Comparison of ENCODE assay signal across 9 cellular contexts in the genomic region with DNA sequence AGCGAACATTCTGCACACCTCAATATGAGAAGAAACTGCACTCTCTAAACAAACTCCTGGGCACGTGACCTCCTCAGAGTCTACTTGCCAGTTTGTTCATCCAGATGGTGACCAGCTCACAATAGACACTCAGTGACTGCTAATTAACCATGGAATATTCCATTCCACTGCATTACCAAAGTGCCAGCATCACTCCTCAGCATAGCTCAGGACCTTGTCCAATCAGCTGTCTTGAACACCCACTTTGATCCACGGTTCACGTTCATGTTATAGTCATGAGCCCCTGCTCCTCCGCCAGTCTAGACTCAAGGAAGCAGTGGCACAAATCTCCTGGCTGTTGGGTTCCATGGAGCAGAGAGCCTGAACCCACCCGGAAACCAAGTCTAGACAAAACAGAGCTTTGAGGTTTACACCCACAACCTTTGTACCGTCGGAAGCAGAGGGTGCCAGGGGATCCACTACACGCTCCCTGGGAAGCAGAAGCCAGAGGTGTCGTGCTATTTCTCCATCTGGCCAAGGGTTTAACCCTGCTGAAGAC.
DNase-seq lines count a peak whose midpoint lies in the region; TF ChIP-seq lines count a peak whose summit lies in the region.
"Had no signal": no experiment of that assay in that cellular context is flagged by ENCODE, and none has a peak within 500 bp of the region (broad histone marks: within the 10 kb centered on the region; RNA-seq: fewer than 3 reads in every experiment).

No MANE protein-coding gene starts in this region.

- no peak for TF ChIP-seq POLR2A in uterus (IDR thresholded peaks at IDR 0.05)

- intact Hi-C loops in uterus (cut with DNase I; ENCODE audit: low total_unique reads), result no loop called here

- no peak overlapping the region for H3K4me3 ChIP-seq in uterus

- H3K27me3 ChIP-seq in uterus, result no peaks in the 10 kb centered on the region

- no peaks in the 10 kb centered on the region for H3K36me3 Mint-ChIP-seq in mesothelial cell of epicardium

- peak overlapping the region; percentile 43 to 92 for H3K27ac ChIP-seq in uterus

- DNase-seq in stimulated activated CD4-positive, alpha-beta T cell treated with anti-CD3 and anti-CD28 coated beads, Interleukin-4, amount 100 ng/mL, for 1 hour, result peak; percentile 10
- no peak for DNase-seq in stimulated activated CD4-positive, alpha-beta T cell treated with anti-CD3 and anti-CD28 coated beads, Interleukin-15, amount 100 ng/mL, for 24 hours
- peak; percentile 68 for DNase-seq in activated effector memory CD4-positive, alpha-beta T cell treated with anti-CD3 and anti-CD28 coated beads, Interleukin-2, amount 50 U/mL, for 16 hours
- DNase-seq in mesothelial cell of epicardium (ENCODE audit: low spot score in 2 of 2, unreplicated experiment in 2 of 2), result peak in 1 of 2 experiments; percentile 26
- peak in 1 of 2 donors; percentile 10 for DNase-seq in uterus
- no peak for DNase-seq in NCI-H526 treated with DMSO at 0.1 percent for 48 hours (lab: John Stamatoyannopoulos, UW)
- DNase-seq in middle frontal gyrus (ENCODE audit: extremely low spot score, low spot score), result no peak
- no peak for DNase-seq in stimulated activated CD8-positive, alpha-beta memory T cell treated with anti-CD3 and anti-CD28 coated beads, Interleukin-4, amount 100 ng/mL, for 48 hours
- DNase-seq: H9 had no signal

- no peaks in the 10 kb centered on the region for H3K36me3 ChIP-seq in uterus

- H3K9me3 Mint-ChIP-seq in mesothelial cell of epicardium, result no peaks in the 10 kb centered on the region
- H3K9me3 Mint-ChIP-seq: H9 had no signal

- TF ChIP-seq CTCF in mesothelial cell of epicardium (IDR thresholded peaks at IDR 0.05; ENCODE audit: unreplicated experiment), result no peak
- TF ChIP-seq CTCF in uterus (IDR thresholded peaks at IDR 0.05), result no peak

- peak overlapping the region; percentile 96 for H3K27ac Mint-ChIP-seq in mesothelial cell of epicardium

- peaks cover 82% of the 10 kb centered on the region for H3K4me1 Mint-ChIP-seq in mesothelial cell of epicardium

- H3K27me3 Mint-ChIP-seq in mesothelial cell of epicardium (ENCODE audit: low read depth), result no peaks in the 10 kb centered on the region

- no peak overlapping the region for H3K4me3 Mint-ChIP-seq in mesothelial cell of epicardium
- H3K4me3 Mint-ChIP-seq: H9 had no signal

- peaks cover 17 to 23% of the 10 kb centered on the region in 2 donors for H3K4me1 ChIP-seq in uterus

- H3K9me3 ChIP-seq in uterus, result no peaks in the 10 kb centered on the region

Comparison
In these comparisons a context has a peak if more than half of its experiments do, and no peak if none do; other contexts are left out.
1. DNase-seq: peak in stimulated activated CD4-positive, alpha-beta T cell treated with anti-CD3 and anti-CD28 coated beads, Interleukin-4, amount 100 ng/mL, for 1 hour (single experiment) and activated effector memory CD4-positive, alpha-beta T cell treated with anti-CD3 and anti-CD28 coated beads, Interleukin-2, amount 50 U/mL, for 16 hours (single experiment); none in stimulated activated CD4-positive, alpha-beta T cell treated with anti-CD3 and anti-CD28 coated beads, Interleukin-15, amount 100 ng/mL, for 24 hours (single experiment), NCI-H526 treated with DMSO at 0.1 percent for 48 hours (single experiment), middle frontal gyrus (single experiment) and stimulated activated CD8-positive, alpha-beta memory T cell treated with anti-CD3 and anti-CD28 coated beads, Interleukin-4, amount 100 ng/mL, for 48 hours (single experiment).